ENCODE assay signal across 1 cellular context in the genomic region with DNA sequence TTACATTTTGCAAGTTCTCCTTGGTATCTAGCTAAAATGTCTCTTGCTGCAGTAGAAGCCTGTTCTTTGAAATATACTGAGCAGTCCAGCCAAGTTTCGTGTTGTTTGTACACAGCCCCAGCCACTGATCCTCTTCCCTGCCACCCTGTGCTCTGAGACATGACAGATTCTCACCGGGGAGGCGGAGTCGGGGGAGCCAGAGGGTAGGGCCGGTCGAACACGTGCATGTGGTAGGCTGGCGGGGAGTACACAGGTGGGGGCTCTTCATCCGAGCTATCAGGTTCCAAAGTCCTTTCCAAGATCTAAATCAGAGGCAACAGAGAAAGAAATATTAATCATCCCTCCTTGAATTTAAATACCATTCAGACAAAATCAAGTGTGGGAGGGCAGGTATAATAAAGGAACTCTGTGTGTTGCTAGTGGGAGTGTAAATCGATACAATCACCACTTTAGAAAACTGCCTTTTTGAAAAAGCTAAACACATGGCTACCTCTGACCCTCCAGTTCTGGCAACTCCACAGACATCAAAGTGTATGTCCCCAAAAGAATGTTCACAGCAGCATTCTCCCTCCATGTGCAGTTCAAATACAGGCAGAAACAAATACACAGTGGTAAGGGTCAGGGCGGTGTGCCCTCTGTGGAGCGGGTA.
A peak's percentile ranks its signal among the peaks of the same experiment; 100 is the strongest.
TF ChIP-seq lines count a peak whose summit lies in the region.

No MANE protein-coding gene starts in this region.

TF ChIP-seq in H1, 55 proteins besides CTCF, POLR2A, EP300 and RAD21:
- TF ChIP-seq CBX8 (IDR thresholded peaks at IDR 0.05; ENCODE audit: borderline replicate concordance, low read depth, low read length) (no peak), BCL11A (IDR thresholded peaks at IDR 0.05; ENCODE audit: low read depth in 2 of 2, low read length in 2 of 2) (no peak), BRCA1 (IDR thresholded peaks at IDR 0.05; ENCODE audit: low read depth, low read length) (no peak), CEBPB (IDR thresholded peaks at IDR 0.05; ENCODE audit: low read depth, low read length) (no peak), KDM4A (IDR thresholded peaks at IDR 0.05; ENCODE audit: low read depth, low read length, severe bottlenecking) (no peak)
- TF ChIP-seq, protein P1, sequence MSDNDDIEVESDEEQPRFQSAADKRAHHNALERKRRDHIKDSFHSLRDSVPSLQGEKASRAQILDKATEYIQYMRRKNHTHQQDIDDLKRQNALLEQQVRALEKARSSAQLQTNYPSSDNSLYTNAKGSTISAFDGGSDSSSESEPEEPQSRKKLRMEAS (IDR thresholded peaks at IDR 0.05), result 0 out of 2 replicates have a peak, but pooled peaks have one; percentile 48
